In the genomic region with DNA sequence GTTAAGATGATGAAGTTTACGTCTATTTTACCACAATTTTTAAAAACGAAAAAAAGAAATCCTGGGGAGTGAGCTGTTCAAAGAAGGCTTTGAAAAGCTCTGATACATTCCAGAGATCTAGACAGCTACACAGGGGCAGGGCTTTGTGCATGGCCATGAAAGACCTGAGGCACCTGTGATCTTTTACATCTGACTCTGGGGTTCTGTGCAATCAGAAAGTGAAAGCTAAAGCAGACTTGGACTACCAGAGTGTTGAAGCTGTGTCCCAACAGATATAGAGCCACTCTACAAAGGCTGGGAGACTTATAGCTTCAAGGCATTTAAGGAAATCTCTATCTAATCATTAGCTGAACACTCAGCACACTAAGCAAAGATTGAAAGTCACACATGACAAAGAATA, we compare ENCODE assay signal across 17 cellular contexts. TPM values are rescaled to one million over a fixed set of nuclear protein-coding genes. Genes with fewer than 3 reads are reported as not detected.
DNase-seq lines count a peak whose midpoint lies in the region; ATAC-seq and FAIRE-seq lines count a peak whose summit lies in the region.
"Had no signal": no experiment of that assay in that cellular context is flagged by ENCODE, and none has a peak within 500 bp of the region (broad histone marks: within the 10 kb centered on the region; RNA-seq: fewer than 3 reads in every experiment).

No MANE protein-coding gene starts in this region.

- H3K27ac Mint-ChIP-seq in activated naive CD8-positive, alpha-beta T cell treated with anti-CD3 and anti-CD28 coated beads, Interleukin-2, amount 10 ng/mL, durations not matched to agents 7 days and 5 days: peak overlapping the region; percentile 56
- H3K27ac Mint-ChIP-seq in activated naive CD8-positive, alpha-beta T cell treated with anti-CD3 and anti-CD28 coated beads for 36 hours: no peak overlapping the region

- no peaks in the 10 kb centered on the region for H3K36me3 ChIP-seq in MG63
- H3K36me3 ChIP-seq: neutrophil, upper lobe of right lung had no signal

- peaks cover 29% of the 10 kb centered on the region for H3K27me3 Mint-ChIP-seq in activated naive CD8-positive, alpha-beta T cell treated with anti-CD3 and anti-CD28 coated beads, Interleukin-2, amount 10 ng/mL, durations not matched to agents 7 days and 5 days
- peaks cover 31% of the 10 kb centered on the region for H3K27me3 Mint-ChIP-seq in activated naive CD8-positive, alpha-beta T cell treated with anti-CD3 and anti-CD28 coated beads for 36 hours

- POLR2A ChIA-PET in activated naive CD8-positive, alpha-beta T cell treated with anti-CD3 and anti-CD28 coated beads, Interleukin-2, amount 10 ng/mL, durations not matched to agents 7 days and 5 days (lab: Charles Lee): no interaction called here

- H3K4me1 Mint-ChIP-seq in activated naive CD8-positive, alpha-beta T cell treated with anti-CD3 and anti-CD28 coated beads, Interleukin-2, amount 10 ng/mL, durations not matched to agents 7 days and 5 days: peaks cover 2% of the 10 kb centered on the region
- no peaks in the 10 kb centered on the region for H3K4me1 Mint-ChIP-seq in activated naive CD8-positive, alpha-beta T cell treated with anti-CD3 and anti-CD28 coated beads for 36 hours

- H3K4me3 Mint-ChIP-seq in activated naive CD8-positive, alpha-beta T cell treated with anti-CD3 and anti-CD28 coated beads, Interleukin-2, amount 10 ng/mL, durations not matched to agents 7 days and 5 days: peak overlapping the region; percentile 19
- no peak overlapping the region for H3K4me3 Mint-ChIP-seq in activated naive CD8-positive, alpha-beta T cell treated with anti-CD3 and anti-CD28 coated beads for 36 hours

- no peak for DNase-seq in activated naive CD8-positive, alpha-beta T cell treated with anti-CD3 and anti-CD28 coated beads, Interleukin-2, amount 10 ng/mL, durations not matched to agents 7 days and 5 days
- no peak for DNase-seq in activated naive CD8-positive, alpha-beta T cell treated with anti-CD3 and anti-CD28 coated beads for 36 hours
- DNase-seq in HPDE6-E6E7 (ENCODE audit: extremely low spot score) (peak; percentile 22), urothelium cell line (ENCODE audit: low spot score) (peak; percentile 3), NCI-H1694 (lab: John Stamatoyannopoulos, UW) (no peak), MG63 (no peak), HuH-7.5 (ENCODE audit: low spot score) (no peak)
- DNase-seq: COR-L47; erythroblast; KG1; NCI-H2029; NCI-H774; stimulated activated CD4-positive, alpha-beta T cell treated with anti-CD3 and anti-CD28 coated beads, Interleukin-12 subunit alpha, Interleukin-12 subunit beta, amount 100 ng/mL, for 4 hours; upper lobe of right lung had no signal

- H3K27me3 ChIP-seq in MG63: no peaks in the 10 kb centered on the region
- H3K27me3 ChIP-seq: upper lobe of right lung had no signal

- ATAC-seq in activated naive CD8-positive, alpha-beta T cell treated with anti-CD3 and anti-CD28 coated beads, Interleukin-2, amount 10 ng/mL, durations not matched to agents 7 days and 5 days (ENCODE audit: low read depth): no peak
- ATAC-seq in HG02678 (IDR thresholded peaks at IDR 0.05; ENCODE audit: unreplicated experiment): peak; percentile 75
- ATAC-seq: upper lobe of right lung had no signal

- no peaks in the 10 kb centered on the region for H3K36me3 Mint-ChIP-seq in activated naive CD8-positive, alpha-beta T cell treated with anti-CD3 and anti-CD28 coated beads, Interleukin-2, amount 10 ng/mL, durations not matched to agents 7 days and 5 days
- peaks cover 3% of the 10 kb centered on the region for H3K36me3 Mint-ChIP-seq in activated naive CD8-positive, alpha-beta T cell treated with anti-CD3 and anti-CD28 coated beads for 36 hours

- no peaks in the 10 kb centered on the region for H3K9me3 ChIP-seq in MG63
- H3K9me3 ChIP-seq: neutrophil, upper lobe of right lung had no signal

- no peak for FAIRE-seq in urothelium cell line (lab: Jason Lieb, UNC)

- peaks cover 3% of the 10 kb centered on the region for H3K9me3 Mint-ChIP-seq in activated naive CD8-positive, alpha-beta T cell treated with anti-CD3 and anti-CD28 coated beads, Interleukin-2, amount 10 ng/mL, durations not matched to agents 7 days and 5 days
- peaks cover 5% of the 10 kb centered on the region for H3K9me3 Mint-ChIP-seq in activated naive CD8-positive, alpha-beta T cell treated with anti-CD3 and anti-CD28 coated beads for 36 hours

- H3K4me3 ChIP-seq in MG63: no peak overlapping the region
- H3K4me3 ChIP-seq: lung, upper lobe of right lung had no signal

RNA-seq across cellular contexts. Expression of gene PARD6G, which starts 34.1 kb away (rescaled TPM):
- 1 to 10 TPM in 1 of 2 experiments, under 1 TPM in 1; 0.47 to 1.0 TPM for total RNA-seq in activated naive CD8-positive, alpha-beta T cell treated with anti-CD3 and anti-CD28 coated beads, Interleukin-2, amount 10 ng/mL, durations not matched to agents 7 days and 5 days
- under 1 TPM; 0.21 to 0.26 TPM for total RNA-seq in activated naive CD8-positive, alpha-beta T cell treated with anti-CD3 and anti-CD28 coated beads for 36 hours
- 3.4 TPM in 2 replicates for total RNA-seq in MG63 (2014; rRNA removed; shearing (Covaris generic); ENCODE audit: low replicate concordance)

Comparison
In these comparisons a context has a peak if more than half of its experiments do, and no peak if none do; other contexts are left out.
1. DNase-seq: peak in HPDE6-E6E7 (single experiment) and urothelium cell line (single experiment); none in activated naive CD8-positive, alpha-beta T cell treated with anti-CD3 and anti-CD28 coated beads, Interleukin-2, amount 10 ng/mL, durations not matched to agents 7 days and 5 days (single experiment), activated naive CD8-positive, alpha-beta T cell treated with anti-CD3 and anti-CD28 coated beads for 36 hours (single experiment), NCI-H1694 (single experiment), MG63 (single experiment) and HuH-7.5 (single experiment).